19 cellular contexts compared by ENCODE assay signal in genomic region chr2:34316788-34317187, GRCh38.
"Had no signal": no experiment of that assay in that cellular context is flagged by ENCODE, and none has a peak within 500 bp of the region (broad histone marks: within the 10 kb centered on the region; RNA-seq: fewer than 3 reads in every experiment).

No MANE protein-coding gene starts in this region.

- H3K4me2 ChIP-seq: KMS-11 had no signal

- H3K9ac ChIP-seq: KMS-11 had no signal

- H3K9me3 ChIP-seq: SJCRH30 had no signal

- H3K27ac ChIP-seq: KMS-11, SJCRH30 had no signal

- FAIRE-seq: HTR-8/SVneo, K562, RCC 7860 had no signal

- H3K27me3 ChIP-seq: SJCRH30 had no signal

- H3K4me1 ChIP-seq: SJCRH30 had no signal

- H3K4me3 ChIP-seq: K562, SJCRH30 had no signal

- ATAC-seq: K562, Right ventricle myocardium inferior, SK-N-SH treated with all-trans-retinoic acid at 6 μM for 48 hours had no signal

- H3K36me3 ChIP-seq: SJCRH30 had no signal

- DNase-seq: Kasumi-1, MM.1S, NCI-H1092 treated with DMSO at 0.1 percent for 48 hours, NCI-H1436, NCI-H187, NCI-H2029, NCI-H2081 treated with DMSO at 0.1 percent for 48 hours, NCI-H2227 treated with DMSO at 0.1 percent for 48 hours, NCI-H524, NCI-H748 treated with DMSO at 0.1 percent for 48 hours, RPMI8226, SHP77 treated with DMSO at 0.1 percent for 48 hours, SJCRH30 had no signal
